In the genomic region with DNA sequence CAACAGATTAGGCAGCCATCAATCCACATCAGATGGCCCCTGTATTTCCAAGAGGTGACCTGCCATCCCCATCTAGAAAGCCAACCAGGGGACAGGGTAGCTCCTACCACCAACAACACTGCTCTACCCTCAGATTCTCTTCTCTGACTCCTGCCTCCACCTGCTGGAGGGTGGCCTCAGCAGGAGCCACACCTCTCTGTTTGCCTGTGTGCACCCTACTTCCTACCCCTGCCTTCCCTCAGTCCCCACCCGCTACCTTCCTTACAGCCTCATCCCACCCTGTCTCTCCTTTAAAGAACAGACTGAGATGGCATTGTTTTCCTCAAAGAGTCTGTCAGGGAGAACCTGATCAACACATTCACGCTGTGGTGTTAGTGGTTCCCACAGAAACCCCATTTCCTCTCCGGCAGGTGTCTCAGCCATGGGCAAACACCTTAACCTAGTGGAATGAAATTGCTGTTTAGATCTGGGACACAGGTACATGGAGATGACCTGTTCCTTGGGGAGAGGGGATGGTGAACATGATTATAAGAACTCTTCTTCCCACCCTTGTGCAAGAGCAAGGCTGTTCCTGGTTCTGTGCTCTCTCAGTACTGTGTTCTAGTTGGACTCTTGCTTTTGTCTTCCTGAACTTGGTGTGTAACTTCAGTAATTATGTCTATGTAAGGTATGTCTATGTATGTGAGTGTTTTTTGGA, we compare ENCODE assay signal across 8 cellular contexts. TPM values are rescaled to one million over a fixed set of nuclear protein-coding genes. Genes with fewer than 3 reads are reported as not detected.
DNase-seq lines count a peak whose midpoint lies in the region; ATAC-seq, FAIRE-seq and TF ChIP-seq lines count a peak whose summit lies in the region.
"Had no signal": no experiment of that assay in that cellular context is flagged by ENCODE, and none has a peak within 500 bp of the region (broad histone marks: within the 10 kb centered on the region; RNA-seq: fewer than 3 reads in every experiment).

No MANE protein-coding gene starts in this region.

- BruUV-seq in IMR-90 (replicated peaks; lab: Mats Ljungman, UMichigan) (no TSS peak), K562 (replicated peaks; lab: Mats Ljungman, UMichigan) (no TSS peak)

- peak overlapping the region; percentile 45 for H2AK9ac ChIP-seq in IMR-90 (replicated peaks; ENCODE audit: low read depth, low read length, poor library complexity)

- peaks cover 20 to 21% of the 10 kb centered on the region in 2 donors for H3K4me1 Mint-ChIP-seq in natural killer cell treated with Interleukin-12 subunit alpha and Interleukin-12 subunit beta and Interleukin-15 and Interleukin-18, amount 100 ng/mL, for 72 hours (ENCODE audit: low read depth in 2 of 2)

- peaks cover 40% of the 10 kb centered on the region for H3K4me1 ChIP-seq in DND-41 (ENCODE audit: insufficient read depth, low read length)
- H3K4me1 ChIP-seq in IMR-90 (ENCODE audit: control insufficient read depth, insufficient read depth, low read length) = peaks cover 7% of the 10 kb centered on the region
- H3K4me1 ChIP-seq in K562 (replicated peaks in 1 of 2; ENCODE audit: control insufficient read depth in 2 of 2, insufficient read depth in 2 of 2, low read length in 2 of 2) = peaks cover 7 to 22% of the 10 kb centered on the region in 2 experiments; a peak in 4 of 5 replicates

- CTCF ChIA-PET in IMR-90 (lab: Yijun Ruan, JAX) = no interaction called here
- CTCF ChIA-PET in K562 (lab: Yijun Ruan, JAX; ENCODE audit: low intra/inter-chr PET ratio) = no interaction called here

- peak overlapping the region in 1 of 2 experiments; percentile 91; a peak in 2 of 4 replicates for H3K4me3 ChIP-seq in DND-41 (ENCODE audit: low read depth in 1 of 2, low read length in 2 of 2)
- no peak overlapping the region for H3K4me3 ChIP-seq in IMR-90 (ENCODE audit: insufficient read depth, low read depth, low read length)
- H3K4me3 ChIP-seq in K562 = no peak overlapping the region

- peak; percentile 29 for TF ChIP-seq CTCF in DND-41 (IDR thresholded peaks at IDR 0.05; ENCODE audit: borderline replicate concordance, extremely low read depth, low read length, poor library complexity, severe bottlenecking)
- no peak for TF ChIP-seq CTCF in IMR-90 (conservative IDR thresholded peaks at IDR 0.05; ENCODE audit: low read depth, low read length)
- no peak for TF ChIP-seq CTCF in K562 (IDR thresholded peaks at IDR 0.05 in 2 of 3, conservative IDR thresholded peaks at IDR 0.05 in 1 of 3; ENCODE audit: insufficient read depth in 2 of 3, low read depth in 1 of 3, low read length in 3 of 3)

- dilution Hi-C loops in IMR-90 (cut with HindIII; ENCODE audit: low sequenced_read_pairs, unreplicated experiment) = no loop called here

- no peak overlapping the region for H3K18ac ChIP-seq in IMR-90 (ENCODE audit: low read depth, low read length)

- no peak for TF ChIP-seq EP300 in K562 (IDR thresholded peaks at IDR 0.05; ENCODE audit: low read length)

- peaks cover 18% of the 10 kb centered on the region; the same call in 1 of the 2 replicates for H4K20me1 ChIP-seq in DND-41 (ENCODE audit: insufficient read depth, low read length)
- H4K20me1 ChIP-seq in IMR-90 (ENCODE audit: insufficient read depth, low read length) = peaks cover 27% of the 10 kb centered on the region
- peaks cover 10% of the 10 kb centered on the region for H4K20me1 ChIP-seq in K562 (replicated peaks; ENCODE audit: control insufficient read depth, insufficient read depth, low read length)

- no peaks in the 10 kb centered on the region for H3K9me3 Mint-ChIP-seq in natural killer cell treated with Interleukin-12 subunit alpha and Interleukin-12 subunit beta and Interleukin-15 and Interleukin-18, amount 100 ng/mL, for 72 hours

- H3K4me2 ChIP-seq in DND-41 (ENCODE audit: insufficient read depth, low read length) = peak overlapping the region; percentile 98
- no peak overlapping the region for H3K4me2 ChIP-seq in IMR-90 (ENCODE audit: low read depth, low read length)
- peak overlapping the region; percentile 79; the same call in 1 of the 2 replicates for H3K4me2 ChIP-seq in K562 (ENCODE audit: insufficient read depth, low read length)

- no peak overlapping the region; the same call in 1 of the 2 replicates for H2AK5ac ChIP-seq in IMR-90 (ENCODE audit: low read depth, low read length)

- H3K79me2 ChIP-seq in DND-41 (ENCODE audit: insufficient read depth, low read length) (peaks cover 63% of the 10 kb centered on the region), K562 (ENCODE audit: control insufficient read depth, insufficient read depth, low read length) (peaks cover 25% of the 10 kb centered on the region)

- H3K56ac ChIP-seq in IMR-90 (ENCODE audit: extremely low read depth, insufficient read depth, low read length) = no peak overlapping the region

- H3K36me3 ChIP-seq in DND-41 (ENCODE audit: insufficient read depth, low read length) = peaks cover 9% of the 10 kb centered on the region
- 0 out of 2 replicates have a peak, but pooled peaks cover 2% of the 10 kb centered on the region for H3K36me3 ChIP-seq in IMR-90 (ENCODE audit: control insufficient read depth, insufficient read depth, low read length)
- H3K36me3 ChIP-seq in K562 (ENCODE audit: control insufficient read depth, insufficient read depth, low read length) = peaks cover 2% of the 10 kb centered on the region; the same call in 1 of the 3 replicates

- no peak overlapping the region for H2BK20ac ChIP-seq in IMR-90 (ENCODE audit: low read depth, low read length)

- peak overlapping the region; percentile 94 for H3K4me3 Mint-ChIP-seq in natural killer cell treated with Interleukin-12 subunit alpha and Interleukin-12 subunit beta and Interleukin-15 and Interleukin-18, amount 100 ng/mL, for 72 hours

- peaks cover 37 to 48% of the 10 kb centered on the region in 2 experiments for H3K79me1 ChIP-seq in IMR-90 (ENCODE audit: low read depth in 1 of 2, low read length in 2 of 2)

- peak overlapping the region in 1 of 2 donors; percentile 79 for H3K27ac Mint-ChIP-seq in natural killer cell treated with Interleukin-12 subunit alpha and Interleukin-12 subunit beta and Interleukin-15 and Interleukin-18, amount 100 ng/mL, for 72 hours

- H4K8ac ChIP-seq in IMR-90 (ENCODE audit: low read depth in 2 of 2, low read length in 2 of 2) = no peak overlapping the region

- POLR2A ChIA-PET in IMR-90 (lab: Charles Lee; ENCODE audit: unreplicated experiment) = no interaction called here
- POLR2A ChIA-PET in K562 (lab: Yijun Ruan, JAX) = no interaction called here

- H3K27ac ChIP-seq in DND-41 (ENCODE audit: low read length) = peak overlapping the region; percentile 42
- no peak overlapping the region for H3K27ac ChIP-seq in IMR-90 (ENCODE audit: insufficient read depth, low read length)
- H3K27ac ChIP-seq in K562 (ENCODE audit: extremely low read depth, low read depth, low read length) = no peak overlapping the region

- H3K9me1 ChIP-seq in IMR-90 (ENCODE audit: insufficient read depth, low read length) (peaks cover 15% of the 10 kb centered on the region), K562 (ENCODE audit: control insufficient read depth, insufficient read depth, low read length) (peaks cover 2% of the 10 kb centered on the region)

- H3K4ac ChIP-seq in IMR-90 (ENCODE audit: low read depth, low read length) = no peak overlapping the region

- peak; percentile 12 for DNase-seq in DND-41
- DNase-seq in IMR-90 = no peak
- DNase-seq in K562 (ENCODE audit: extremely low read depth in 1 of 4, low spot score in 3 of 4) = peak in 1 of 4 experiments; percentile 12
- no peak for DNase-seq in natural killer cell treated with Interleukin-12 subunit alpha and Interleukin-12 subunit beta and Interleukin-15 and Interleukin-18, amount 100 ng/mL, for 72 hours (ENCODE audit: low spot score)
- DNase-seq in globus pallidus (ENCODE audit: low spot score) = no peak
- no peak for DNase-seq in occipital lobe (lab: John Stamatoyannopoulos, UW)

- H3K9ac ChIP-seq in DND-41 (ENCODE audit: low read depth, low read length) = peak overlapping the region; percentile 96
- H3K9ac ChIP-seq in IMR-90 (ENCODE audit: low read depth, low read length) = no peak overlapping the region
- 0 out of 4 replicates have a peak overlapping the region, but pooled peaks of 1 of the 2 experiments have one; percentile 33 for H3K9ac ChIP-seq in K562 (ENCODE audit: insufficient read depth in 1 of 2, low read depth in 2 of 2, low read length in 2 of 2)

- TF ChIP-seq POLR2A in IMR-90 (IDR thresholded peaks at IDR 0.05; ENCODE audit: low read depth, low read length) (no peak), K562 (conservative IDR thresholded peaks at IDR 0.05) (no peak)

- H3K23ac ChIP-seq in IMR-90 (ENCODE audit: low read depth, low read length) = peak overlapping the region; percentile 60; the same call in 1 of the 2 replicates

- H3K27me3 Mint-ChIP-seq in natural killer cell treated with Interleukin-12 subunit alpha and Interleukin-12 subunit beta and Interleukin-15 and Interleukin-18, amount 100 ng/mL, for 72 hours = no peaks in the 10 kb centered on the region

- H3K36me3 Mint-ChIP-seq in natural killer cell treated with Interleukin-12 subunit alpha and Interleukin-12 subunit beta and Interleukin-15 and Interleukin-18, amount 100 ng/mL, for 72 hours = no peaks in the 10 kb centered on the region

- H3K27me3 ChIP-seq in DND-41 (ENCODE audit: insufficient read depth, low read length, poor library complexity) = no peaks in the 10 kb centered on the region
- H3K27me3 ChIP-seq in IMR-90 (ENCODE audit: control insufficient read depth, insufficient read depth, low read length) = no peaks in the 10 kb centered on the region
- H3K27me3 ChIP-seq in K562 (ENCODE audit: control insufficient read depth in 2 of 2, insufficient read depth in 2 of 2, low read length in 2 of 2) = no peaks in the 10 kb centered on the region

- H3K14ac ChIP-seq in IMR-90 (replicated peaks; ENCODE audit: low read depth, low read length) = no peak overlapping the region

- H3K9me3 ChIP-seq in DND-41 (ENCODE audit: insufficient read depth, low read length, severe bottlenecking) (no peaks in the 10 kb centered on the region), IMR-90 (ENCODE audit: control insufficient read depth, insufficient read depth, low read length) (no peaks in the 10 kb centered on the region), K562 (replicated peaks; ENCODE audit: control insufficient read depth, insufficient read depth, low read depth, low read length) (no peaks in the 10 kb centered on the region)

- no peak for ATAC-seq in DND-41 (ENCODE audit: insufficient read depth, low read depth)
- ATAC-seq in IMR-90 (ENCODE audit: low read depth) = no peak
- ATAC-seq in K562 = peak; percentile 16; the same call in 1 of the 3 replicates
- no peak for ATAC-seq in natural killer cell treated with Interleukin-12 subunit alpha and Interleukin-12 subunit beta and Interleukin-15 and Interleukin-18, amount 100 ng/mL, for 72 hours
- no peak for ATAC-seq in GM19351 (IDR thresholded peaks at IDR 0.05; ENCODE audit: unreplicated experiment)

- H2BK120ac ChIP-seq in IMR-90 (ENCODE audit: low read depth, low read length) = no peak overlapping the region

- in situ Hi-C loops in IMR-90 (cut with MboI; ENCODE audit: low sequenced_read_pairs) (loop anchor here (5.0 to 10.0 kb wide), 5 partner anchors 35 to 217 kb away; a partner anchor contains a TSS), K562 (cut with MboI) (no loop called here)

- H4K91ac ChIP-seq in IMR-90 (ENCODE audit: insufficient read depth, low read depth, low read length) = no peak overlapping the region

- FAIRE-seq in K562 (lab: Jason Lieb, UNC) = peak; percentile 46
- FAIRE-seq: endometrium had no signal

- H2BK15ac ChIP-seq in IMR-90 (ENCODE audit: low read depth, low read length) = no peak overlapping the region

- TF ChIP-seq RAD21 in IMR-90 (IDR thresholded peaks at IDR 0.05; ENCODE audit: low read length) (no peak), K562 (CRISPR knock-in tag; conservative IDR thresholded peaks at IDR 0.05 in 1 of 2, IDR thresholded peaks at IDR 0.05 in 1 of 2) (no peak)

- H2BK5ac ChIP-seq in IMR-90 (ENCODE audit: low read depth, low read length, poor library complexity, severe bottlenecking) = no peak overlapping the region

- H2AFZ ChIP-seq in DND-41 (ENCODE audit: low read depth, low read length) (no peak overlapping the region), IMR-90 (replicated peaks; ENCODE audit: low read length, poor library complexity) (no peak overlapping the region), K562 (ENCODE audit: low read depth, low read length) (no peak overlapping the region)

- no peak overlapping the region for H4K5ac ChIP-seq in IMR-90 (ENCODE audit: low read depth, low read length)

- intact Hi-C loops in IMR-90 (cut with micrococcal nuclease) (no loop called here), K562 (cut with micrococcal nuclease) (loop anchor here (5.0 kb wide), 1 partner anchor 50 kb away; a partner anchor contains a TSS)

- no CpG with 5 or more reads among the region's 3 CpGs for WGBS in IMR-90 (ENCODE audit: extremely low coverage in 2 of 2, insufficient read length in 1 of 2), 2 experiments
- 78% methylated on average over 1 of the region's 3 CpGs for WGBS in K562 (ENCODE audit: insufficient coverage, low coverage, missing lambda C conversion rate)

RNA-seq across cellular contexts. Expression of a gene that starts 1.8 kb away (rescaled TPM):
- total RNA-seq in IMR-90 (2012; rRNA removed) = 53.6 and 61.1 TPM in 2 replicates
- polyA plus RNA-seq in IMR-90 (2012; rRNA removed) = 98.4 and 98.6 TPM in 2 replicates
- polyA plus RNA-seq in IMR-90 (2012; cell fraction: cytosol; rRNA removed) = 79.7 and 106 TPM in 2 replicates
- polyA plus RNA-seq in IMR-90 (2012; cell fraction: nucleus; rRNA removed; ENCODE audit: low replicate concordance) = 204 and 302 TPM in 2 replicates
- 56.6 and 135 TPM in 2 replicates for total RNA-seq in K562 (2011; cell fraction: chromatin; rRNA removed; ENCODE audit: low replicate concordance)
- 102 and 113 TPM in 2 replicates for total RNA-seq in K562 (2011; cell fraction: nucleolus; rRNA removed)
- 81.2 and 97.1 TPM in 2 replicates for total RNA-seq in K562 (2011; cell fraction: nucleoplasm; rRNA removed)
- 26.6 and 32.9 TPM in 2 replicates for total RNA-seq in K562 (2014; rRNA removed)
- 12.7 and 13.8 TPM in 2 replicates for total RNA-seq in K562 (2014; rRNA removed; fragmentation: Illumina TruSeq; extraction: Trizol)
- total RNA-seq in K562 (2015; rRNA removed; fragmentation: Illumina TruSeq; extraction: Trizol) = 20.8 and 22.4 TPM in 2 replicates
- total RNA-seq in K562 (2021) = 33.0 and 35.9 TPM in 2 replicates
- 34.2 and 43.3 TPM in 2 replicates for polyA plus RNA-seq in K562 (2011; rRNA removed)
- 45.3 and 53.6 TPM in 2 replicates for polyA plus RNA-seq in K562 (2011; cell fraction: cytosol; rRNA removed)
- 192 and 227 TPM in 2 replicates for polyA plus RNA-seq in K562 (2011; cell fraction: nucleus; rRNA removed)
- polyA plus RNA-seq in K562 (2012) = 30.6 and 41.1 TPM in 2 replicates
- 22.1 and 29.6 TPM in 2 replicates for polyA plus RNA-seq in K562 (2014; fragmentation: Illumina TruSeq; extraction: Trizol)
- polyA plus RNA-seq in K562 (2014; fragmentation: Nextera tagmentation; extraction: Ambion mirVana) = 1 to 10 TPM in 1 of 2 experiments, under 1 TPM in 1; 0.82 to 1.5 TPM
- polyA plus RNA-seq in K562 (2014; rRNA removed) = 36.8 and 39.9 TPM in 2 replicates
- 20.7 and 22.9 TPM in 2 replicates for polyA minus RNA-seq in K562 (2011; rRNA and poly(A)+ RNA removed)
- polyA minus RNA-seq in K562 (2011; cell fraction: cytosol; rRNA and poly(A)+ RNA removed) = 15.2 and 17.5 TPM in 2 replicates
- polyA minus RNA-seq in K562 (2011; cell fraction: nucleus; rRNA and poly(A)+ RNA removed) = 27.6 and 47.0 TPM in 2 replicates
- total RNA-seq in natural killer cell treated with Interleukin-12 subunit alpha and Interleukin-12 subunit beta and Interleukin-15 and Interleukin-18, amount 100 ng/mL, for 72 hours = 10 to 100 TPM; 24.9 to 58.7 TPM
- total RNA-seq in occipital lobe = 43.7 TPM

RNA-seq across cellular contexts. Expression of a gene that starts 50.6 kb away (rescaled TPM):
- total RNA-seq in IMR-90 (2012; rRNA removed) (72.4 and 81.4 TPM in 2 replicates), K562 (2014; rRNA removed) (12.4 and 13.0 TPM in 2 replicates), K562 (2014; rRNA removed; fragmentation: Illumina TruSeq; extraction: Trizol) (4.1 and 4.7 TPM in 2 replicates), K562 (2015; rRNA removed; fragmentation: Illumina TruSeq; extraction: Trizol) (9.8 and 10.8 TPM in 2 replicates), K562 (2021) (16.1 and 18.0 TPM in 2 replicates), occipital lobe (72.1 TPM)
- polyA plus RNA-seq in IMR-90 (2012; rRNA removed) (83.1 TPM in 2 replicates), K562 (2011; rRNA removed) (7.3 and 8.2 TPM in 2 replicates), K562 (2014; fragmentation: Illumina TruSeq; extraction: Trizol) (10.2 and 11.3 TPM in 2 replicates), K562 (2014; fragmentation: Nextera tagmentation; extraction: Ambion mirVana) (under 1 TPM; 0.34 to 0.46 TPM), K562 (2014; rRNA removed) (12.3 and 16.0 TPM in 2 replicates)
- 62.2 and 67.4 TPM in 2 replicates for polyA plus RNA-seq in IMR-90 (2012; cell fraction: cytosol; rRNA removed)
- 106 and 206 TPM in 2 replicates for polyA plus RNA-seq in IMR-90 (2012; cell fraction: nucleus; rRNA removed; ENCODE audit: low replicate concordance)
- total RNA-seq in K562 (2011; cell fraction: chromatin; rRNA removed; ENCODE audit: low replicate concordance) = 15.0 and 42.9 TPM in 2 replicates
- 22.9 and 27.7 TPM in 2 replicates for total RNA-seq in K562 (2011; cell fraction: nucleolus; rRNA removed)
- total RNA-seq in K562 (2011; cell fraction: nucleoplasm; rRNA removed) = 11.8 and 15.2 TPM in 2 replicates
- 8.5 and 12.3 TPM in 2 replicates for polyA plus RNA-seq in K562 (2011; cell fraction: cytosol; rRNA removed)
- polyA plus RNA-seq in K562 (2011; cell fraction: nucleus; rRNA removed) = 42.5 and 55.1 TPM in 2 replicates
- polyA plus RNA-seq in K562 (2012) = 12.7 and 36.7 TPM in 2 replicates
- 5.7 and 8.6 TPM in 2 replicates for polyA minus RNA-seq in K562 (2011; rRNA and poly(A)+ RNA removed)
- polyA minus RNA-seq in K562 (2011; cell fraction: cytosol; rRNA and poly(A)+ RNA removed) = 8.7 and 9.1 TPM in 2 replicates
- 11.4 and 14.6 TPM in 2 replicates for polyA minus RNA-seq in K562 (2011; cell fraction: nucleus; rRNA and poly(A)+ RNA removed)
- total RNA-seq in natural killer cell treated with Interleukin-12 subunit alpha and Interleukin-12 subunit beta and Interleukin-15 and Interleukin-18, amount 100 ng/mL, for 72 hours = 10 to 100 TPM; 35.9 to 40.4 TPM
